19 cellular contexts compared by ENCODE assay signal in the genomic region with DNA sequence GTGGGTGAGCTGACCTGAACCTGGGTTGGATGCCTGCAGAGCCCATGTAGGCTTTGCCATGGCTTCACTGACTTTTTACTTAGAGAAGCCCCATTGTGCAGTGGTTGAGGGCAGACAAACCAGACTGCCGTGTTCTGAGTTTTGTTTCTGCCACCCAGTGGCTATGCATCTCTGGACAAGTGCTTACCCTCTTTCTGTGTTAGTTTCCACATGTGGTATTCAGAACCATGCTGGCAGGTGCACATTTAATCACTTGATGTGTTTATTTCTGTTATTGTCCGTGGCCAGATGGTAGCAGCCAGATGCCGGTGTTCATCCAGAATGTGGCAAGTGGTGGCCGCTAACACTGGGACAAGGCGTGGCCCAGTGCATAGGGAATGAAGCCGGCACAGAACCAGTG. TPM values are rescaled to one million over a fixed set of nuclear protein-coding genes. Genes with fewer than 3 reads are reported as not detected.
DNase-seq lines count a peak whose midpoint lies in the region; ATAC-seq and TF ChIP-seq lines count a peak whose summit lies in the region.
"Had no signal": no experiment of that assay in that cellular context is flagged by ENCODE, and none has a peak within 500 bp of the region (broad histone marks: within the 10 kb centered on the region; RNA-seq: fewer than 3 reads in every experiment).

No MANE protein-coding gene starts in this region.

- ATAC-seq in mucosa of descending colon: peak; percentile 7
- ATAC-seq in SK-N-SH treated with all-trans-retinoic acid at 6 μM for 48 hours: no peak

- H3K27me3 ChIP-seq in HAP-1 (ENCODE audit: low read depth): no peaks in the 10 kb centered on the region
- H3K27me3 ChIP-seq: brain microvascular endothelial cell had no signal

- DNase-seq in NCI-H526 treated with DMSO at 0.1 percent for 48 hours (lab: John Stamatoyannopoulos, UW) (peak; percentile 8), NCI-H526 (lab: John Stamatoyannopoulos, UW) (no peak), GF-D8 (lab: John Stamatoyannopoulos, UW) (peak; percentile 13), NCI-H82 (lab: John Stamatoyannopoulos, UW) (peak; percentile 78), mucosa of descending colon (no peak), AG08396 (ENCODE audit: low spot score) (no peak), HAP-1 (ENCODE audit: low spot score in 2 of 2) (no peak)
- DNase-seq: activated naive CD8-positive, alpha-beta T cell treated with anti-CD3 and anti-CD28 coated beads for 36 hours; brain microvascular endothelial cell; cortex of kidney; hippocampal formation; Karpas-422; NCI-H1436; Right ventricle myocardium superior; stimulated activated CD4-positive, alpha-beta T cell treated with anti-CD3 and anti-CD28 coated beads, Interleukin-2, amount 100 ng/mL, for 24 hours had no signal

- no peaks in the 10 kb centered on the region for H3K36me3 ChIP-seq in mucosa of descending colon (ENCODE audit: low read depth)
- H3K36me3 ChIP-seq in HAP-1 (replicated peaks): no peaks in the 10 kb centered on the region
- H3K36me3 ChIP-seq: brain microvascular endothelial cell had no signal

- no peak for TF ChIP-seq CTCF in mucosa of descending colon (IDR thresholded peaks at IDR 0.05)

- intact Hi-C loops in mucosa of descending colon (cut with DNase I, micrococcal nuclease): no loop called here

- H3K4me1 ChIP-seq in mucosa of descending colon (ENCODE audit: low read depth): no peaks in the 10 kb centered on the region
- H3K4me1 ChIP-seq in HAP-1: no peaks in the 10 kb centered on the region

- H3K9me3 ChIP-seq in mucosa of descending colon (no peaks in the 10 kb centered on the region), HAP-1 (no peaks in the 10 kb centered on the region)

- in situ Hi-C loops in HAP-1 (cut with MboI; ENCODE audit: low sequenced_read_pairs): no loop called here

- H3K4me3 ChIP-seq in mucosa of descending colon: no peak overlapping the region
- H3K4me3 ChIP-seq in HAP-1: no peak overlapping the region
- H3K4me3 ChIP-seq: lung had no signal

TF ChIP-seq in SK-N-SH treated with all-trans-retinoic acid at 6 μM for 48 hours, 23 proteins besides CTCF, POLR2A, EP300 and RAD21:
- no peak for TF ChIP-seq ISL1 (CRISPR knock-in tag; IDR thresholded peaks at IDR 0.05)
- TF ChIP-seq, protein P1, sequence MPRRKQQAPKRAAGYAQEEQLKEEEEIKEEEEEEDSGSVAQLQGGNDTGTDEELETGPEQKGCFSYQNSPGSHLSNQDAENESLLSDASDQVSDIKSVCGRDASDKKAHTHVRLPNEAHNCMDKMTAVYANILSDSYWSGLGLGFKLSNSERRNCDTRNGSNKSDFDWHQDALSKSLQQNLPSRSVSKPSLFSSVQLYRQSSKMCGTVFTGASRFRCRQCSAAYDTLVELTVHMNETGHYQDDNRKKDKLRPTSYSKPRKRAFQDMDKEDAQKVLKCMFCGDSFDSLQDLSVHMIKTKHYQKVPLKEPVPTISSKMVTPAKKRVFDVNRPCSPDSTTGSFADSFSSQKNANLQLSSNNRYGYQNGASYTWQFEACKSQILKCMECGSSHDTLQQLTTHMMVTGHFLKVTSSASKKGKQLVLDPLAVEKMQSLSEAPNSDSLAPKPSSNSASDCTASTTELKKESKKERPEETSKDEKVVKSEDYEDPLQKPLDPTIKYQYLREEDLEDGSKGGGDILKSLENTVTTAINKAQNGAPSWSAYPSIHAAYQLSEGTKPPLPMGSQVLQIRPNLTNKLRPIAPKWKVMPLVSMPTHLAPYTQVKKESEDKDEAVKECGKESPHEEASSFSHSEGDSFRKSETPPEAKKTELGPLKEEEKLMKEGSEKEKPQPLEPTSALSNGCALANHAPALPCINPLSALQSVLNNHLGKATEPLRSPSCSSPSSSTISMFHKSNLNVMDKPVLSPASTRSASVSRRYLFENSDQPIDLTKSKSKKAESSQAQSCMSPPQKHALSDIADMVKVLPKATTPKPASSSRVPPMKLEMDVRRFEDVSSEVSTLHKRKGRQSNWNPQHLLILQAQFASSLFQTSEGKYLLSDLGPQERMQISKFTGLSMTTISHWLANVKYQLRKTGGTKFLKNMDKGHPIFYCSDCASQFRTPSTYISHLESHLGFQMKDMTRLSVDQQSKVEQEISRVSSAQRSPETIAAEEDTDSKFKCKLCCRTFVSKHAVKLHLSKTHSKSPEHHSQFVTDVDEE (CRISPR knock-in tag; IDR thresholded peaks at IDR 0.05): no peak
- TF ChIP-seq, protein P2, sequence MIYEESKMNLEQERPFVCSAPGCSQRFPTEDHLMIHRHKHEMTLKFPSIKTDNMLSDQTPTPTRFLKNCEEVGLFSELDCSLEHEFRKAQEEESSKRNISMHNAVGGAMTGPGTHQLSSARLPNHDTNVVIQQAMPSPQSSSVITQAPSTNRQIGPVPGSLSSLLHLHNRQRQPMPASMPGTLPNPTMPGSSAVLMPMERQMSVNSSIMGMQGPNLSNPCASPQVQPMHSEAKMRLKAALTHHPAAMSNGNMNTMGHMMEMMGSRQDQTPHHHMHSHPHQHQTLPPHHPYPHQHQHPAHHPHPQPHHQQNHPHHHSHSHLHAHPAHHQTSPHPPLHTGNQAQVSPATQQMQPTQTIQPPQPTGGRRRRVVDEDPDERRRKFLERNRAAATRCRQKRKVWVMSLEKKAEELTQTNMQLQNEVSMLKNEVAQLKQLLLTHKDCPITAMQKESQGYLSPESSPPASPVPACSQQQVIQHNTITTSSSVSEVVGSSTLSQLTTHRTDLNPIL (CRISPR knock-in tag; IDR thresholded peaks at IDR 0.05; ENCODE audit: low read depth): no peak
- no peak for TF ChIP-seq ZNF70 (CRISPR knock-in tag; IDR thresholded peaks at IDR 0.05)
- TF ChIP-seq ZC3H10 (CRISPR knock-in tag; IDR thresholded peaks at IDR 0.05): no peak
- no peak for TF ChIP-seq PPARA (CRISPR knock-in tag; IDR thresholded peaks at IDR 0.05; ENCODE audit: borderline replicate concordance)
- TF ChIP-seq, protein P3, sequence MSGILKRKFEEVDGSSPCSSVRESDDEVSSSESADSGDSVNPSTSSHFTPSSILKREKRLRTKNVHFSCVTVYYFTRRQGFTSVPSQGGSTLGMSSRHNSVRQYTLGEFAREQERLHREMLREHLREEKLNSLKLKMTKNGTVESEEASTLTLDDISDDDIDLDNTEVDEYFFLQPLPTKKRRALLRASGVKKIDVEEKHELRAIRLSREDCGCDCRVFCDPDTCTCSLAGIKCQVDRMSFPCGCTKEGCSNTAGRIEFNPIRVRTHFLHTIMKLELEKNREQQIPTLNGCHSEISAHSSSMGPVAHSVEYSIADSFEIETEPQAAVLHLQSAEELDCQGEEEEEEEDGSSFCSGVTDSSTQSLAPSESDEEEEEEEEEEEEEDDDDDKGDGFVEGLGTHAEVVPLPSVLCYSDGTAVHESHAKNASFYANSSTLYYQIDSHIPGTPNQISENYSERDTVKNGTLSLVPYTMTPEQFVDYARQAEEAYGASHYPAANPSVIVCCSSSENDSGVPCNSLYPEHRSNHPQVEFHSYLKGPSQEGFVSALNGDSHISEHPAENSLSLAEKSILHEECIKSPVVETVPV (CRISPR knock-in tag; IDR thresholded peaks at IDR 0.05): no peak
- TF ChIP-seq ZNF565 (CRISPR knock-in tag; conservative IDR thresholded peaks at IDR 0.05; ENCODE audit: low read depth): no peak
- TF ChIP-seq ZFP3 (CRISPR knock-in tag; IDR thresholded peaks at IDR 0.05): no peak
- no peak for TF ChIP-seq SNAI2 (CRISPR knock-in tag; IDR thresholded peaks at IDR 0.05)
- no peak for TF ChIP-seq ESRRG (CRISPR knock-in tag; IDR thresholded peaks at IDR 0.05)
- TF ChIP-seq, protein P4, sequence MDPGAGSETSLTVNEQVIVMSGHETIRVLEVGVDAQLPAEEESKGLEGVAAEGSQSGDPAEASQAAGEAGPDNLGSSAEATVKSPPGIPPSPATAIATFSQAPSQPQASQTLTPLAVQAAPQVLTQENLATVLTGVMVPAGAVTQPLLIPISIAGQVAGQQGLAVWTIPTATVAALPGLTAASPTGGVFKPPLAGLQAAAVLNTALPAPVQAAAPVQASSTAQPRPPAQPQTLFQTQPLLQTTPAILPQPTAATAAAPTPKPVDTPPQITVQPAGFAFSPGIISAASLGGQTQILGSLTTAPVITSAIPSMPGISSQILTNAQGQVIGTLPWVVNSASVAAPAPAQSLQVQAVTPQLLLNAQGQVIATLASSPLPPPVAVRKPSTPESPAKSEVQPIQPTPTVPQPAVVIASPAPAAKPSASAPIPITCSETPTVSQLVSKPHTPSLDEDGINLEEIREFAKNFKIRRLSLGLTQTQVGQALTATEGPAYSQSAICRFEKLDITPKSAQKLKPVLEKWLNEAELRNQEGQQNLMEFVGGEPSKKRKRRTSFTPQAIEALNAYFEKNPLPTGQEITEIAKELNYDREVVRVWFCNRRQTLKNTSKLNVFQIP (CRISPR knock-in tag; IDR thresholded peaks at IDR 0.05; ENCODE audit: borderline replicate concordance, low read depth): no peak
- no peak for TF ChIP-seq BACH2 (CRISPR knock-in tag; IDR thresholded peaks at IDR 0.05; ENCODE audit: borderline replicate concordance)
- no peak for TF ChIP-seq GLIS3 (CRISPR knock-in tag; IDR thresholded peaks at IDR 0.05)
- TF ChIP-seq TCF4 (CRISPR knock-in tag; IDR thresholded peaks at IDR 0.05; ENCODE audit: borderline replicate concordance): no peak
- TF ChIP-seq OSR1 (CRISPR knock-in tag; IDR thresholded peaks at IDR 0.05): no peak
- no peak for TF ChIP-seq CSDC2 (CRISPR knock-in tag; IDR thresholded peaks at IDR 0.05)
- no peak for TF ChIP-seq ZNF8 (CRISPR knock-in tag; IDR thresholded peaks at IDR 0.05)

RNA-seq across cellular contexts. Expression of gene PTPN7, which starts 10.3 kb away (rescaled TPM):
- total RNA-seq in mucosa of descending colon: 1 to 10 TPM; 5.0 to 6.3 (median 6.1) TPM

RNA-seq across cellular contexts. Expression of gene LGR6, which starts 22.9 kb away (rescaled TPM):
- 1 to 10 TPM in 2 of 3 donors, under 1 TPM in 1; 0.66 to 4.2 (median 1.3) TPM for total RNA-seq in mucosa of descending colon
- total RNA-seq: T-helper 1 cell treated with Interleukin-12 subunit alpha and Interleukin-12 subunit beta and Interleukin-4 antibody, amounts not matched to agents 30 ng/mL and 1 ng/mL, for 36 hours had no signal

RNA-seq across cellular contexts. Expression of gene ARL8A, which starts 26.2 kb away (rescaled TPM):
- total RNA-seq in mucosa of descending colon: 10 to 100 TPM; 36.3 to 69.6 (median 41.2) TPM

RNA-seq across cellular contexts. Expression of gene GPR37L1, which starts 48.0 kb away (rescaled TPM):
- 1 to 10 TPM; 2.4 to 3.5 (median 2.9) TPM for total RNA-seq in mucosa of descending colon
- total RNA-seq: activated naive CD8-positive, alpha-beta T cell treated with anti-CD3 and anti-CD28 coated beads for 36 hours; natural killer cell treated with Interleukin-12 subunit alpha and Interleukin-12 subunit beta and Interleukin-15 and Interleukin-18, amount 100 ng/mL, for 72 hours; T-helper 1 cell treated with Interleukin-12 subunit alpha and Interleukin-12 subunit beta and Interleukin-4 antibody, amounts not matched to agents 30 ng/mL and 1 ng/mL, for 36 hours had no signal

Comparison
In these comparisons a context has a peak if more than half of its experiments do, and no peak if none do; other contexts are left out.
1. DNase-seq: peak in NCI-H526 treated with DMSO at 0.1 percent for 48 hours (single experiment), GF-D8 (single experiment) and NCI-H82 (single experiment); none in NCI-H526 (0 of 2), mucosa of descending colon (0 of 3), AG08396 (single experiment) and HAP-1 (0 of 2).